In the genomic region with DNA sequence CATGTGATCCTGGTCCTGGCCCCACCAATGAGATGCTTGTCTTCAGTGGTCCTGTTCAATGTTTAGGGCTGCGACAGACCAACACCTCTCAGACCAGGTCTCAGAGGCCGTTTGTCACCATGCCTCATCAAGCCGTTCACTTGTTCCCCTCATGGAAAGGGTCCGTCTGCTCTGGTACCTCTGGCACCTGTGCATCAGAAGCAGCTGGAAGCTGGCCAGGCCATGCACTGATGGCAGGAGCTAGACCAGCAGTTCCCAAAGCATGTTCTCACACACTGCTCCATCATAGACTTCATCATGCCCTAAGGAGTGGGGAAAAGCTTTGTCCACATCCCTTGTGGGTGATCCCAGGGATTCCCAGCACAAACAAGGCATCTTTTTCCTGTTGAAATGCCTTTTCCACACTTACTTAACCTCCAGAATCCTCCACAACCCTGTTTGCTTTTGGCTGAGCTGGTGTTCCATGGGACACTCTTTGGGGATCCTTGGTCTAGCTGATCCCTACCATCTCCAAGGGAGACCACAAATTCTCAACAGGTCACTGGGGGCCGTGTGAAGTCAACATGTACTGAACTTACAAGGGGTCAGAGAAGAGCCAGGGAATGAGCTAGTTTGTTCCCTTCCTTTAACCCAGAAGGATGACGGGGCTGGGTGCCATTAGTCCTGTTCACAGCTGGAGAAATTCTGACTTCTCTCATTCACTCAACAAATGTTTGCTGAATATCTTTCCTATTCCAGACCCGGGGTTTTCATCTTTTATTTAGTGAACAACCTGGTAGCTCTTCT, we compare ENCODE assay signal across 16 cellular contexts. TPM values are rescaled to one million over a fixed set of nuclear protein-coding genes. Genes with fewer than 3 reads are reported as not detected.
DNase-seq lines count a peak whose midpoint lies in the region; ATAC-seq, FAIRE-seq and TF ChIP-seq lines count a peak whose summit lies in the region.
"Had no signal": no experiment of that assay in that cellular context is flagged by ENCODE, and none has a peak within 500 bp of the region (broad histone marks: within the 10 kb centered on the region; RNA-seq: fewer than 3 reads in every experiment).

No MANE protein-coding gene starts in this region.

- peaks cover 0 to 36% (median 0%) of the 10 kb centered on the region in 9 donors for H3K4me1 ChIP-seq in heart right ventricle
- H3K4me1 ChIP-seq in GM12878 (ENCODE audit: control insufficient read depth, insufficient read depth, low read length), result peaks cover 11% of the 10 kb centered on the region
- H3K4me1 ChIP-seq in mesenchymal stem cell (ENCODE audit: control insufficient read depth, insufficient read depth, low read depth, low read length), result peaks cover 4% of the 10 kb centered on the region
- H3K4me1 ChIP-seq in upper lobe of left lung, result peaks cover 7 to 20% (median 9%) of the 10 kb centered on the region in 4 donors

- CTCF ChIA-PET in GM12878 (lab: Yijun Ruan, JAX), result interaction anchor here (1.5 to 2.4 kb wide), 5 partner anchors 13 to 45 kb away, joined by 3 to 17 read pairs (median 8); a partner anchor contains a TSS

- ATAC-seq in heart right ventricle (peak in 1 of 8 donors; percentile 13), left cardiac atrium (no peak), GM12878 (peak; percentile 3; the same call in 2 of the 3 replicates), upper lobe of left lung (ENCODE audit: low FRiP score in 2 of 2) (peak in 1 of 2 donors; percentile 22), GM21528 (IDR thresholded peaks at IDR 0.05; ENCODE audit: low FRiP score, unreplicated experiment) (no peak)

- H3K9me3 ChIP-seq in heart right ventricle, result peaks cover 0 to 8% (median 0%) of the 10 kb centered on the region in 11 donors
- no peaks in the 10 kb centered on the region for H3K9me3 ChIP-seq in GM12878 (replicated peaks; ENCODE audit: control insufficient read depth, insufficient read depth, low read length)
- no peaks in the 10 kb centered on the region for H3K9me3 ChIP-seq in mesenchymal stem cell (ENCODE audit: control insufficient read depth, low read length)
- no peaks in the 10 kb centered on the region for H3K9me3 ChIP-seq in upper lobe of left lung

- H2AK5ac ChIP-seq in mesenchymal stem cell (ENCODE audit: low read length, severe bottlenecking), result no peak overlapping the region

- H2BK12ac ChIP-seq in mesenchymal stem cell (ENCODE audit: low read length in 2 of 2), result peak overlapping the region in 1 of 2 experiments; percentile 15

- TF ChIP-seq CTCF in heart right ventricle (IDR thresholded peaks at IDR 0.05) (no peak), GM12878 (IDR thresholded peaks at IDR 0.05 in 2 of 3, conservative IDR thresholded peaks at IDR 0.05 in 1 of 3; ENCODE audit: control insufficient read depth in 2 of 3, extremely low read depth in 1 of 3, insufficient read depth in 1 of 3, low read depth in 3 of 3, low read length in 3 of 3) (no peak), upper lobe of left lung (IDR thresholded peaks at IDR 0.05) (no peak)

- no TSS peak for BruUV-seq in GM12878 (replicated peaks; lab: Mats Ljungman, UMichigan)

- TF ChIP-seq EP300 in GM12878 (IDR thresholded peaks at IDR 0.05; ENCODE audit: borderline replicate concordance in 1 of 2, control insufficient read depth in 1 of 2, low read depth in 2 of 2, low read length in 2 of 2) (no peak), upper lobe of left lung (IDR thresholded peaks at IDR 0.05) (no peak)

- peak; percentile 51; the same call in 1 of the 2 replicates for TF ChIP-seq POLR2A in GM12878 (IDR thresholded peaks at IDR 0.05; ENCODE audit: low read depth, low read length)
- TF ChIP-seq POLR2A in upper lobe of left lung (IDR thresholded peaks at IDR 0.05), result no peak

- RAD21 ChIA-PET in GM12878 (lab: Charles Lee; ENCODE audit: unreplicated experiment), result interaction anchor here (1.8 to 2.0 kb wide), 3 partner anchors 19 to 44 kb away, joined by 5 to 11 read pairs (median 9); a partner anchor contains a TSS

- no peaks in the 10 kb centered on the region for H3K79me1 ChIP-seq in mesenchymal stem cell (replicated peaks; ENCODE audit: low read length, poor library complexity, severe bottlenecking)

- H3K27ac ChIP-seq in heart right ventricle, result peak overlapping the region in 7 of 10 donors; percentile 19 to 82 (median 31)
- H3K27ac ChIP-seq in GM12878 (ENCODE audit: control insufficient read depth, insufficient read depth), result peak overlapping the region; percentile 67
- H3K27ac ChIP-seq in mesenchymal stem cell (ENCODE audit: low read length, poor library complexity, severe bottlenecking), result no peak overlapping the region
- H3K27ac ChIP-seq in upper lobe of left lung, result peak overlapping the region; percentile 39 to 74 (median 72)

- H2AFZ ChIP-seq in GM12878 (ENCODE audit: control insufficient read depth, low read depth, low read length), result no peak overlapping the region
- H2AFZ ChIP-seq in mesenchymal stem cell (ENCODE audit: low read depth, low read length), result no peak overlapping the region

- H2BK5ac ChIP-seq in mesenchymal stem cell (ENCODE audit: low read depth, low read length, poor library complexity, severe bottlenecking), result no peak overlapping the region

- peak overlapping the region; percentile 86 for H2BK15ac ChIP-seq in mesenchymal stem cell (ENCODE audit: low read depth, poor library complexity, severe bottlenecking)

- SMC1A ChIA-PET in GM12878 (lab: Charles Lee; ENCODE audit: uncharacterized antibody, unreplicated experiment), result interaction anchor here (0.8 to 2.7 kb wide), 8 partner anchors 9 to 44 kb away, joined by 3 to 19 read pairs (median 5); a partner anchor contains a TSS

- FAIRE-seq in GM12878 (lab: Jason Lieb, UNC), result no peak
- FAIRE-seq: urothelium cell line had no signal

- TF ChIP-seq RAD21 in GM12878 (IDR thresholded peaks at IDR 0.05; ENCODE audit: insufficient read depth, low read depth, low read length), result no peak

- H3K18ac ChIP-seq in mesenchymal stem cell (ENCODE audit: low read depth in 1 of 2, low read length in 2 of 2), result peak overlapping the region; percentile 9 to 25

- H3K27me3 ChIP-seq in heart right ventricle (no peaks in the 10 kb centered on the region), GM12878 (replicated peaks in 1 of 2; ENCODE audit: control insufficient read depth in 2 of 2, insufficient read depth in 2 of 2, low read length in 1 of 2) (no peaks in the 10 kb centered on the region), mesenchymal stem cell (ENCODE audit: control insufficient read depth in 1 of 2, insufficient read depth in 1 of 2, low read length in 2 of 2) (peaks cover 0 to 5% of the 10 kb centered on the region in 2 experiments), upper lobe of left lung (no peaks in the 10 kb centered on the region)

- H3K79me2 ChIP-seq in GM12878 (ENCODE audit: control insufficient read depth, insufficient read depth, low read length), result no peaks in the 10 kb centered on the region

- in situ Hi-C loops in GM12878 (cut with MboI), result no loop called here

- POLR2A ChIA-PET in GM12878 (lab: Charles Lee), result interaction anchor here (0.6 to 1.7 kb wide), 3 partner anchors 20 to 84 kb away, joined by 3 to 10 read pairs (median 3); a partner anchor contains a TSS

- no peak overlapping the region for H3K4ac ChIP-seq in mesenchymal stem cell (ENCODE audit: low read depth in 1 of 2, low read length in 2 of 2)

- intact Hi-C loops in heart right ventricle (cut with DNase I), result no loop called here
- intact Hi-C loops in left cardiac atrium (cut with DNase I), result no loop called here
- intact Hi-C loops in GM12878 (cut with micrococcal nuclease; ENCODE audit: unreplicated experiment), result no loop called here

- no peak overlapping the region for H3K14ac ChIP-seq in mesenchymal stem cell (ENCODE audit: low read length in 2 of 2)

- H3K4me3 ChIP-seq in heart right ventricle (no peak overlapping the region), GM12878 (no peak overlapping the region), mesenchymal stem cell (ENCODE audit: insufficient read depth in 1 of 2, low read depth in 1 of 2, low read length in 2 of 2) (no peak overlapping the region), upper lobe of left lung (no peak overlapping the region)

- no peak for DNase-seq in heart right ventricle
- no peak for DNase-seq in left cardiac atrium
- DNase-seq in GM12878 (ENCODE audit: low read depth, low spot score), result no peak
- peak; percentile 67 for DNase-seq in mesenchymal stem cell
- DNase-seq in upper lobe of left lung, result no peak
- no peak for DNase-seq in GM03348 (ENCODE audit: low spot score)
- no peak for DNase-seq in NCI-H774 (lab: John Stamatoyannopoulos, UW)
- DNase-seq: ACHN; activated CD4-positive, alpha-beta T cell treated with anti-CD3 and anti-CD28 coated beads, Interleukin-2, amount 10 ng/mL, durations not matched to agents 24 days and 14 days; activated naive CD8-positive, alpha-beta T cell treated with anti-CD3 and anti-CD28 coated beads, Interleukin-2, amount 10 ng/mL, durations not matched to agents 7 days and 5 days; activated T-cell treated with anti-CD3 and anti-CD28 coated beads, Interleukin-2, amount 50 U/mL, for 24 hours; NCI-H1092 treated with DMSO at 0.1 percent for 48 hours; SHP77; stimulated activated CD4-positive, alpha-beta T cell treated with anti-CD3 and anti-CD28 coated beads, Interleukin-4, amount 100 ng/mL, for 24 hours had no signal

- no peak overlapping the region for H4K8ac ChIP-seq in mesenchymal stem cell (ENCODE audit: low read length)

- H2BK120ac ChIP-seq in mesenchymal stem cell (ENCODE audit: low read depth, low read length), result no peak overlapping the region

- peaks cover 0 to 93% (median 12%) of the 10 kb centered on the region in 9 donors for H3K36me3 ChIP-seq in heart right ventricle
- H3K36me3 ChIP-seq in GM12878 (ENCODE audit: control insufficient read depth in 2 of 2, insufficient read depth in 2 of 2, low read length in 1 of 2), result peaks cover 18 to 24% of the 10 kb centered on the region in 2 experiments
- H3K36me3 ChIP-seq in mesenchymal stem cell (ENCODE audit: control insufficient read depth in 1 of 2, insufficient read depth in 2 of 2, low read depth in 1 of 2, low read length in 2 of 2), result peaks cover 19 to 81% of the 10 kb centered on the region in 2 experiments
- peaks cover 0 to 82% (median 53%) of the 10 kb centered on the region in 4 donors for H3K36me3 ChIP-seq in upper lobe of left lung

- no peak overlapping the region for H3K9ac ChIP-seq in GM12878 (ENCODE audit: control insufficient read depth, insufficient read depth, low read length)
- H3K9ac ChIP-seq in mesenchymal stem cell (ENCODE audit: low read length), result no peak overlapping the region

- H3K4me2 ChIP-seq in GM12878 (ENCODE audit: control insufficient read depth, insufficient read depth) (no peak overlapping the region), mesenchymal stem cell (ENCODE audit: low read length, poor library complexity, severe bottlenecking) (no peak overlapping the region)

- peak overlapping the region in 1 of 2 experiments; percentile 6 for H3K23ac ChIP-seq in mesenchymal stem cell (ENCODE audit: low read length in 2 of 2)

- H4K91ac ChIP-seq in mesenchymal stem cell (ENCODE audit: low read length), result no peak overlapping the region

- no peaks in the 10 kb centered on the region for H4K20me1 ChIP-seq in GM12878 (ENCODE audit: control insufficient read depth, insufficient read depth)

- WGBS in heart right ventricle, 2 donors, result 91 to 93% methylated on average over 7 of the region's 7 CpGs
- 77% methylated on average over 7 of the region's 7 CpGs for WGBS in GM12878 (ENCODE audit: insufficient coverage, insufficient replicate concordance, low lambda C conversion rate, missing lambda C conversion rate)
- 91% methylated on average over 7 of the region's 7 CpGs for WGBS in mesenchymal stem cell
- WGBS in upper lobe of left lung, 2 donors, result 72 to 86% methylated on average over 3 to 7 of the region's 7 CpGs

RNA-seq across cellular contexts. Expression of a gene that starts 21.8 kb away (rescaled TPM):
- total RNA-seq in heart right ventricle, result 10 to 100 TPM in 7 of 10 donors, 1 to 10 TPM in 3; 7.4 to 22.8 (median 12.7) TPM
- 1 to 10 TPM; 7.9 to 8.0 TPM for polyA plus RNA-seq in heart right ventricle
- total RNA-seq in left cardiac atrium, result 10 to 100 TPM; 11.7 to 30.9 TPM
- total RNA-seq in GM12878 (2013; cell fraction: nucleolus; rRNA removed), result 199 and 223 TPM in 2 replicates
- 30.4 and 33.1 TPM in 2 replicates for total RNA-seq in GM12878 (2014; rRNA removed)
- 14.6 and 15.4 TPM in 2 replicates for total RNA-seq in GM12878 (2014; rRNA removed; fragmentation: Illumina TruSeq; extraction: Trizol)
- total RNA-seq in GM12878 (2021), result 39.6 and 47.0 TPM in 2 replicates
- 11.1 TPM for polyA plus RNA-seq in GM12878 (2011; ENCODE audit: low read depth)
- 13.0 and 19.8 TPM in 2 replicates for polyA plus RNA-seq in GM12878 (2011; rRNA removed)
- 23.9 and 42.0 TPM in 2 replicates for polyA plus RNA-seq in GM12878 (2011; cell fraction: cytosol; rRNA removed)
- polyA plus RNA-seq in GM12878 (2011; cell fraction: nucleus; rRNA removed), result 186 and 189 TPM in 2 replicates
- 21.8 and 26.5 TPM in 2 replicates for polyA plus RNA-seq in GM12878 (2012)
- polyA plus RNA-seq in GM12878 (2014; fragmentation: Illumina TruSeq; extraction: Trizol), result 2.6 and 7.4 TPM in 2 replicates
- under 1 TPM; 0.19 to 0.62 TPM for polyA plus RNA-seq in GM12878 (2014; fragmentation: Nextera tagmentation; extraction: Ambion mirVana)
- 28.4 and 31.8 TPM in 2 replicates for polyA plus RNA-seq in GM12878 (2014; rRNA removed)
- 10 to 100 TPM; 17.0 to 19.8 TPM for polyA plus RNA-seq in GM12878 (2016; fragmentation: Nextera tagmentation; extraction: Ambion mirVana)
- polyA minus RNA-seq in GM12878 (2011; rRNA and poly(A)+ RNA removed), result 23.7 and 77.3 TPM in 2 replicates
- 22.4 and 33.3 TPM in 2 replicates for polyA minus RNA-seq in GM12878 (2011; cell fraction: cytosol; rRNA and poly(A)+ RNA removed)
- 101 and 153 TPM in 2 replicates for polyA minus RNA-seq in GM12878 (2011; cell fraction: nucleus; rRNA and poly(A)+ RNA removed)
- 8.0 TPM for polyA plus RNA-seq in mesenchymal stem cell (2013, experiment 1 of 2)
- 7.6 TPM for polyA plus RNA-seq in mesenchymal stem cell (2013, experiment 2 of 2)
- 100 to 1,000 TPM in 2 of 6 donors, 10 to 100 TPM in 4; 34.1 to 193 (median 81.4) TPM for total RNA-seq in upper lobe of left lung

RNA-seq across cellular contexts. Expression of a gene that starts 48.7 kb away (rescaled TPM):
- total RNA-seq in heart right ventricle (10 to 100 TPM; 20.2 to 82.5 (median 54.2) TPM), left cardiac atrium (10 to 100 TPM; 48.5 to 78.2 TPM), GM12878 (2014; rRNA removed) (not detected in 2 replicates), GM12878 (2014; rRNA removed; fragmentation: Illumina TruSeq; extraction: Trizol) (not detected in 2 replicates), GM12878 (2021) (0.08 TPM in 1 of 2 replicates, not detected in the other), upper lobe of left lung (10 to 100 TPM in 5 of 6 donors, 1 to 10 TPM in 1; 5.2 to 51.1 (median 19.7) TPM)
- polyA plus RNA-seq in heart right ventricle (10 to 100 TPM; 51.8 to 56.7 TPM), GM12878 (2011; rRNA removed) (0.72 and 1.2 TPM in 2 replicates), GM12878 (2014; fragmentation: Illumina TruSeq; extraction: Trizol) (0.04 TPM in 1 of 2 replicates, not detected in the other), GM12878 (2014; fragmentation: Nextera tagmentation; extraction: Ambion mirVana) (not detected), GM12878 (2014; rRNA removed) (not detected in 2 replicates), GM12878 (2016; fragmentation: Nextera tagmentation; extraction: Ambion mirVana) (not detected)
- not detected in 2 replicates for total RNA-seq in GM12878 (2013; cell fraction: nucleolus; rRNA removed)
- polyA plus RNA-seq in GM12878 (2011; ENCODE audit: low read depth), result not detected
- polyA plus RNA-seq in GM12878 (2011; cell fraction: cytosol; rRNA removed), result 1.9 and 2.3 TPM in 2 replicates
- polyA plus RNA-seq in GM12878 (2011; cell fraction: nucleus; rRNA removed), result 1.0 and 1.7 TPM in 2 replicates
- 0.11 TPM in 1 of 2 replicates, not detected in the other for polyA plus RNA-seq in GM12878 (2012)
- polyA minus RNA-seq in GM12878 (2011; rRNA and poly(A)+ RNA removed), result 0.73 and 1.3 TPM in 2 replicates
- polyA minus RNA-seq in GM12878 (2011; cell fraction: cytosol; rRNA and poly(A)+ RNA removed), result 0.73 TPM in 1 of 2 replicates, not detected in the other
- polyA minus RNA-seq in GM12878 (2011; cell fraction: nucleus; rRNA and poly(A)+ RNA removed), result 0.36 and 0.57 TPM in 2 replicates
- polyA plus RNA-seq in mesenchymal stem cell (2013, experiment 1 of 2), result 88.3 TPM
- 87.5 TPM for polyA plus RNA-seq in mesenchymal stem cell (2013, experiment 2 of 2)
- total RNA-seq: activated CD4-positive, alpha-beta T cell treated with anti-CD3 and anti-CD28 coated beads, Interleukin-2, amount 10 ng/mL, durations not matched to agents 24 days and 14 days; activated naive CD8-positive, alpha-beta T cell treated with anti-CD3 and anti-CD28 coated beads, Interleukin-2, amount 10 ng/mL, durations not matched to agents 7 days and 5 days had no signal

Comparison
In these comparisons a context has a peak if more than half of its experiments do, and no peak if none do; other contexts are left out.
1. RNA of a gene that starts 48.7 kb away (total RNA-seq): 48.5 to 78.2 TPM in left cardiac atrium, 20.2 to 82.5 TPM in heart right ventricle and 5.2 to 51.1 TPM in upper lobe of left lung; 0.08 TPM in GM12878; every median in the first group is over 4 times any median in the second.